In the genomic region with DNA sequence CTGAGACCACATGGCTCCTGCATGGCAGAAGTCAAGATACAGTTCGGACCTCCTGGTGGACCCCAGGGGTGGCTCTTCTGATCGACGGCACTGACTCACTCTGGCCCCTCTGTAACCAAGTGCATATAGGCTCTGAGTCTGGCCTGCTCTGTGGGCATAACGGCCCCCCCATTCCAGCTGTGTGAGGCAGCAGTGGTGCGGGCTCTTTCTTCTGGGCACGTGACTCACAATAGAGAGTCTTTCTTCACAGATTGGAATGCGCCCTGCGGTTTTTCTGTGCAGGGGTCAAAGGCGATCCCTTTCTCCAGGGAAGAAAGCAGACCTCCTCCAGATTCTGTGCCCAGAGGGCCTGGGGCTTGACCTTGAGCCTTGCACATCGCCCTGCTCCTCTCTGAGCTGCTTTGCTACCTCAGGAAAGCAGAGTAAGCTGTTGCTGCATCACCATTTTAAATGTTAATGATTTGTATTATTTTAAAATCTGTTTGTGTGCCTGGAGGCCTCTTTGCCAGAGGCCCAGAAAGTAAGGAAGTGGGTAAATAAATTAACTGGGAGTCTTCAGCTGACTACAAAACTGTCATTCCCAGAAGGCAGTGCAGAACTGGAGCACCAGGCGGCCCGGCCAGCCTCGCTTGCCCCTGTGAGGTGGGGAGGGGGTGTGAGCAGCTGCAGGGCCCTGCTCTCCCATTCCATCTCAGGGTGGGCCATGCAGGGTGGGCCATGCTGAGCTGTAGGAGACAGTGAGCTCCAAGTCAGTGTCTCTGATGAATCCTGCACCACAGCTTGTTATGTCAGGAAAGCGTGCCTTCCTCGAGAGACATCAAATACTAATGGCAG, we compare ENCODE assay signal across 2 cellular contexts.
TF ChIP-seq lines count a peak whose summit lies in the region.

No MANE protein-coding gene starts in this region.

TF ChIP-seq in Ishikawa, 13 proteins besides CTCF, POLR2A, EP300 and RAD21 (continued from another document):
- TF ChIP-seq, protein P1, sequence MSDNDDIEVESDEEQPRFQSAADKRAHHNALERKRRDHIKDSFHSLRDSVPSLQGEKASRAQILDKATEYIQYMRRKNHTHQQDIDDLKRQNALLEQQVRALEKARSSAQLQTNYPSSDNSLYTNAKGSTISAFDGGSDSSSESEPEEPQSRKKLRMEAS (IDR thresholded peaks at IDR 0.05), result no peak
- TF ChIP-seq CREB1 (IDR thresholded peaks at IDR 0.05; ENCODE audit: low read depth) (no peak), NFIC (IDR thresholded peaks at IDR 0.05) (no peak)
- TF ChIP-seq, protein P2, sequence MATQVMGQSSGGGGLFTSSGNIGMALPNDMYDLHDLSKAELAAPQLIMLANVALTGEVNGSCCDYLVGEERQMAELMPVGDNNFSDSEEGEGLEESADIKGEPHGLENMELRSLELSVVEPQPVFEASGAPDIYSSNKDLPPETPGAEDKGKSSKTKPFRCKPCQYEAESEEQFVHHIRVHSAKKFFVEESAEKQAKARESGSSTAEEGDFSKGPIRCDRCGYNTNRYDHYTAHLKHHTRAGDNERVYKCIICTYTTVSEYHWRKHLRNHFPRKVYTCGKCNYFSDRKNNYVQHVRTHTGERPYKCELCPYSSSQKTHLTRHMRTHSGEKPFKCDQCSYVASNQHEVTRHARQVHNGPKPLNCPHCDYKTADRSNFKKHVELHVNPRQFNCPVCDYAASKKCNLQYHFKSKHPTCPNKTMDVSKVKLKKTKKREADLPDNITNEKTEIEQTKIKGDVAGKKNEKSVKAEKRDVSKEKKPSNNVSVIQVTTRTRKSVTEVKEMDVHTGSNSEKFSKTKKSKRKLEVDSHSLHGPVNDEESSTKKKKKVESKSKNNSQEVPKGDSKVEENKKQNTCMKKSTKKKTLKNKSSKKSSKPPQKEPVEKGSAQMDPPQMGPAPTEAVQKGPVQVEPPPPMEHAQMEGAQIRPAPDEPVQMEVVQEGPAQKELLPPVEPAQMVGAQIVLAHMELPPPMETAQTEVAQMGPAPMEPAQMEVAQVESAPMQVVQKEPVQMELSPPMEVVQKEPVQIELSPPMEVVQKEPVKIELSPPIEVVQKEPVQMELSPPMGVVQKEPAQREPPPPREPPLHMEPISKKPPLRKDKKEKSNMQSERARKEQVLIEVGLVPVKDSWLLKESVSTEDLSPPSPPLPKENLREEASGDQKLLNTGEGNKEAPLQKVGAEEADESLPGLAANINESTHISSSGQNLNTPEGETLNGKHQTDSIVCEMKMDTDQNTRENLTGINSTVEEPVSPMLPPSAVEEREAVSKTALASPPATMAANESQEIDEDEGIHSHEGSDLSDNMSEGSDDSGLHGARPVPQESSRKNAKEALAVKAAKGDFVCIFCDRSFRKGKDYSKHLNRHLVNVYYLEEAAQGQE (IDR thresholded peaks at IDR 0.05; ENCODE audit: low read depth), result no peak

TF ChIP-seq in neural cell, 6 proteins besides CTCF, POLR2A, EP300 and RAD21 (continued from another document):
- no peak for TF ChIP-seq MXI1 (conservative IDR thresholded peaks at IDR 0.05; ENCODE audit: poor library complexity, severe bottlenecking)
